In genomic region chr6:22906091-22906549, GRCh38 we compare ENCODE assay signal across 8 cellular contexts.
DNase-seq lines count a peak whose midpoint lies in the region; ATAC-seq and TF ChIP-seq lines count a peak whose summit lies in the region.

No MANE protein-coding gene starts in this region.

- BruUV-seq in Calu3 (replicated peaks; lab: Mats Ljungman, UMichigan) = no TSS peak

- H3K36me3 Mint-ChIP-seq in Calu3 (ENCODE audit: insufficient read depth, unreplicated experiment) = no peaks in the 10 kb centered on the region

- H3K9me3 Mint-ChIP-seq in Calu3 (ENCODE audit: low read depth, unreplicated experiment) = peaks cover 10% of the 10 kb centered on the region

- DNase-seq in Calu3 = peak; percentile 34
- DNase-seq in NCI-H69 (lab: John Stamatoyannopoulos, UW) = peak; percentile 39
- DNase-seq in fibroblast of gingiva (ENCODE audit: low read depth) = peak; percentile 24
- no peak for DNase-seq in mucosa of descending colon
- DNase-seq in amygdala (lab: John Stamatoyannopoulos, UW) = no peak
- DNase-seq in NCI-H524 treated with DMSO at 0.1 percent for 48 hours (lab: John Stamatoyannopoulos, UW) = no peak
- DNase-seq in NCI-H1694 treated with DMSO at 0.1 percent for 48 hours (lab: John Stamatoyannopoulos, UW) = no peak

- H3K4me3 Mint-ChIP-seq in Calu3 (ENCODE audit: low read depth, unreplicated experiment) = no peak overlapping the region

- ATAC-seq in mucosa of descending colon = peak; percentile 62
- ATAC-seq in GM21447 (IDR thresholded peaks at IDR 0.05; ENCODE audit: unreplicated experiment) = no peak

- no peak overlapping the region for H3K27ac Mint-ChIP-seq in Calu3 (ENCODE audit: unreplicated experiment)

- CTCF ChIA-PET in Calu3 (lab: Charles Lee) = interaction anchor here (1.0 to 2.1 kb wide), 3 partner anchors 18 to 1251 kb away, joined by 3 to 6 read pairs (median 5); no protein-coding TSS in a partner anchor

- H3K9me3 ChIP-seq in mucosa of descending colon = no peaks in the 10 kb centered on the region

- H3K36me3 ChIP-seq in mucosa of descending colon (ENCODE audit: low read depth) = no peaks in the 10 kb centered on the region

- peaks cover 31% of the 10 kb centered on the region for H3K4me1 Mint-ChIP-seq in Calu3 (ENCODE audit: low read depth, unreplicated experiment)

- no peaks in the 10 kb centered on the region for H3K27me3 Mint-ChIP-seq in Calu3 (ENCODE audit: unreplicated experiment)

- TF ChIP-seq CTCF in Calu3 (IDR thresholded peaks at IDR 0.05; ENCODE audit: unreplicated experiment) = peak; percentile 30
- no peak for TF ChIP-seq CTCF in mucosa of descending colon (IDR thresholded peaks at IDR 0.05)

- H3K4me3 ChIP-seq in mucosa of descending colon = no peak overlapping the region

- no peaks in the 10 kb centered on the region for H3K4me1 ChIP-seq in mucosa of descending colon (ENCODE audit: low read depth)

- intact Hi-C loops in Calu3 (cut with micrococcal nuclease; ENCODE audit: unreplicated experiment) (loop anchor here (1.0 kb wide), 1 partner anchor 1309 kb away; no protein-coding TSS in a partner anchor), mucosa of descending colon (cut with DNase I, micrococcal nuclease) (no loop called here)

Comparison
In these comparisons a context has a peak if more than half of its experiments do, and no peak if none do; other contexts are left out.
1. DNase-seq: peak in Calu3 (single experiment), NCI-H69 (single experiment) and fibroblast of gingiva (single experiment); none in mucosa of descending colon (0 of 3), amygdala (0 of 56), NCI-H524 treated with DMSO at 0.1 percent for 48 hours (single experiment) and NCI-H1694 treated with DMSO at 0.1 percent for 48 hours (single experiment).